In genomic region chr2:240165638-240166037, GRCh38 we compare ENCODE assay signal across 25 cellular contexts. TPM values are rescaled to one million over a fixed set of nuclear protein-coding genes. Genes with fewer than 3 reads are reported as not detected.
A peak's percentile ranks its signal among the peaks of the same experiment; 100 is the strongest.
DNase-seq lines count a peak whose midpoint lies in the region; ATAC-seq and TF ChIP-seq lines count a peak whose summit lies in the region.
"Had no signal": no experiment of that assay in that cellular context is flagged by ENCODE, and none has a peak within 500 bp of the region (broad histone marks: within the 10 kb centered on the region; RNA-seq: fewer than 3 reads in every experiment).

No MANE protein-coding gene starts in this region.

- no peaks in the 10 kb centered on the region for H3K36me3 Mint-ChIP-seq in chondrocyte (ENCODE audit: low read depth)
- H3K36me3 Mint-ChIP-seq in neural crest cell (ENCODE audit: low read depth): no peaks in the 10 kb centered on the region
- H3K36me3 Mint-ChIP-seq: CD4-positive, CD25-positive, alpha-beta regulatory T cell had no signal

- H3K4me3 ChIP-seq in right atrium auricular region (no peak overlapping the region), upper lobe of right lung (no peak overlapping the region), uterus (no peak overlapping the region)
- H3K4me3 ChIP-seq: SJCRH30 had no signal

- no peak overlapping the region for H3K27ac ChIP-seq in right atrium auricular region
- H3K27ac ChIP-seq in upper lobe of right lung: no peak overlapping the region
- H3K27ac ChIP-seq in uterus: no peak overlapping the region
- H3K27ac ChIP-seq: SJCRH30 had no signal

- H3K4me1 Mint-ChIP-seq in chondrocyte (ENCODE audit: low read depth) (no peaks in the 10 kb centered on the region), neural crest cell (peaks cover 5% of the 10 kb centered on the region)
- H3K4me1 Mint-ChIP-seq: CD4-positive, CD25-positive, alpha-beta regulatory T cell had no signal

- intact Hi-C loops in cardiac septum (cut with DNase I) (no loop called here), upper lobe of right lung (cut with DNase I) (no loop called here), uterus (cut with DNase I; ENCODE audit: low total_unique reads) (no loop called here)

- no peak for ATAC-seq in upper lobe of right lung
- ATAC-seq: PC-3, Right ventricle myocardium inferior had no signal

- TF ChIP-seq CTCF in right atrium auricular region (IDR thresholded peaks at IDR 0.05): no peak
- TF ChIP-seq CTCF in chondrocyte (IDR thresholded peaks at IDR 0.05): no peak
- no peak for TF ChIP-seq CTCF in neural crest cell (conservative IDR thresholded peaks at IDR 0.05)
- TF ChIP-seq CTCF in upper lobe of right lung (IDR thresholded peaks at IDR 0.05): no peak
- TF ChIP-seq CTCF in uterus (IDR thresholded peaks at IDR 0.05): no peak

- H3K27me3 Mint-ChIP-seq in chondrocyte (ENCODE audit: low read depth) (peaks cover 36% of the 10 kb centered on the region), neural crest cell (ENCODE audit: low read depth) (no peaks in the 10 kb centered on the region)
- H3K27me3 Mint-ChIP-seq: CD4-positive, CD25-positive, alpha-beta regulatory T cell had no signal

- H3K36me3 ChIP-seq in right atrium auricular region (no peaks in the 10 kb centered on the region), upper lobe of right lung (no peaks in the 10 kb centered on the region), uterus (no peaks in the 10 kb centered on the region)
- H3K36me3 ChIP-seq: SJCRH30 had no signal

- no peaks in the 10 kb centered on the region for H3K9me3 ChIP-seq in right atrium auricular region
- H3K9me3 ChIP-seq in upper lobe of right lung: no peaks in the 10 kb centered on the region
- no peaks in the 10 kb centered on the region for H3K9me3 ChIP-seq in uterus
- H3K9me3 ChIP-seq: SJCRH30 had no signal

- H3K4me3 Mint-ChIP-seq in chondrocyte (ENCODE audit: unreplicated experiment): no peak overlapping the region
- H3K4me3 Mint-ChIP-seq in neural crest cell: no peak overlapping the region
- H3K4me3 Mint-ChIP-seq: CD4-positive, CD25-positive, alpha-beta regulatory T cell had no signal

- TF ChIP-seq POLR2A in uterus (IDR thresholded peaks at IDR 0.05): no peak

- H3K4me1 ChIP-seq in right atrium auricular region: no peaks in the 10 kb centered on the region
- H3K4me1 ChIP-seq in upper lobe of right lung: no peaks in the 10 kb centered on the region
- no peaks in the 10 kb centered on the region for H3K4me1 ChIP-seq in uterus

- H3K27me3 ChIP-seq in right atrium auricular region (no peaks in the 10 kb centered on the region), upper lobe of right lung (peaks cover 7% of the 10 kb centered on the region), uterus (no peaks in the 10 kb centered on the region)
- H3K27me3 ChIP-seq: SJCRH30 had no signal

- DNase-seq in cardiac septum (ENCODE audit: low spot score): peak; percentile 38
- DNase-seq in right atrium auricular region (ENCODE audit: low spot score): no peak
- peak; percentile 52 for DNase-seq in chondrocyte (ENCODE audit: low spot score)
- DNase-seq in neural crest cell (ENCODE audit: low read depth, low spot score): no peak
- DNase-seq in upper lobe of right lung: peak; percentile 46
- DNase-seq in SW 1271 (lab: John Stamatoyannopoulos, UW): no peak
- no peak for DNase-seq in HuH-7.5 (ENCODE audit: low spot score)
- DNase-seq in uterus: no peak
- DNase-seq: CD4-positive, CD25-positive, alpha-beta regulatory T cell; KBM-7; MV-4-11; NCI-H1105; NCI-H146; NCI-H2029; NCI-H446 treated with DMSO at 0.1 percent for 48 hours; NCI-H526; NCI-H82; NK-92 treated with Interleukin-12 subunit alpha and Interleukin-12 subunit beta, amount 100 ng/mL, for 24 hours; PC-3; SJCRH30 had no signal

- H3K9me3 Mint-ChIP-seq in chondrocyte (ENCODE audit: low read depth): no peaks in the 10 kb centered on the region
- H3K9me3 Mint-ChIP-seq in neural crest cell: no peaks in the 10 kb centered on the region

- H3K27ac Mint-ChIP-seq in chondrocyte (ENCODE audit: unreplicated experiment): no peak overlapping the region
- H3K27ac Mint-ChIP-seq in neural crest cell (ENCODE audit: unreplicated experiment): peak overlapping the region; percentile 43
- H3K27ac Mint-ChIP-seq: CD4-positive, CD25-positive, alpha-beta regulatory T cell had no signal

RNA-seq across cellular contexts. Expression of gene OTOS, which starts 25.2 kb away (rescaled TPM):
- total RNA-seq in cardiac septum: not detected
- total RNA-seq in right atrium auricular region: not detected
- not detected in 3 replicates for total RNA-seq in chondrocyte
- not detected in 2 replicates for total RNA-seq in neural crest cell
- total RNA-seq in upper lobe of right lung: not detected
- total RNA-seq in uterus: not detected
- total RNA-seq: A172; CD4-positive, CD25-positive, alpha-beta regulatory T cell; HT-29; LHCN-M2; MCF 10A; PC-3; Right ventricle myocardium inferior; SJCRH30 had no signal

RNA-seq across cellular contexts. Expression of gene COPS9, which starts 29.5 kb away (rescaled TPM):
- total RNA-seq in cardiac septum: 149 TPM
- total RNA-seq in right atrium auricular region: 100 to 1,000 TPM; 232 to 243 TPM
- 139 to 162 TPM (median 140 TPM) in 3 replicates for total RNA-seq in chondrocyte
- 138 and 143 TPM in 2 replicates for total RNA-seq in neural crest cell
- 98.1 TPM for total RNA-seq in upper lobe of right lung
- 100 to 1,000 TPM in 2 of 4 donors, 10 to 100 TPM in 2; 14.1 to 189 (median 98.0) TPM for total RNA-seq in uterus

Comparison
In these comparisons a context has a peak if more than half of its experiments do, and no peak if none do; other contexts are left out.
1. DNase-seq: peak in cardiac septum (single experiment), chondrocyte (single experiment) and upper lobe of right lung (single experiment); none in right atrium auricular region (single experiment), neural crest cell (single experiment), SW 1271 (0 of 2), HuH-7.5 (single experiment) and uterus (0 of 2).